Comparison of ENCODE assay signal across 5 cellular contexts in genomic region chr6:144381499-144381898, GRCh38.
DNase-seq lines count a peak whose midpoint lies in the region; ATAC-seq, FAIRE-seq and TF ChIP-seq lines count a peak whose summit lies in the region.
"Not testable (repeated sequence)": the region's sequence is repeated elsewhere in the genome, so short reads cannot be mapped to it uniquely, and the experiment has no call there.

No MANE protein-coding gene starts in this region.

- in situ Hi-C loops in K562 (cut with MboI), result not testable (repeated sequence)

- not testable (repeated sequence) for BruUV-seq in K562 (replicated peaks; lab: Mats Ljungman, UMichigan)

- peak overlapping the region; percentile 25 for H3K27ac Mint-ChIP-seq in CD4-positive, alpha-beta T cell
- H3K27ac Mint-ChIP-seq in activated T-cell treated with anti-CD3 and anti-CD28 coated beads, Interleukin-2, amount 50 U/mL, for 72 hours, result peak overlapping the region; percentile 51
- peak overlapping the region; percentile 10 to 78 (median 46) for H3K27ac Mint-ChIP-seq in immature natural killer cell
- H3K27ac Mint-ChIP-seq in natural killer cell, result peak overlapping the region; percentile 60 to 69

- H3K36me3 Mint-ChIP-seq in CD4-positive, alpha-beta T cell (ENCODE audit: low read depth), result peaks cover 65% of the 10 kb centered on the region
- peaks cover 19 to 24% of the 10 kb centered on the region in 2 donors for H3K36me3 Mint-ChIP-seq in activated T-cell treated with anti-CD3 and anti-CD28 coated beads, Interleukin-2, amount 50 U/mL, for 72 hours (ENCODE audit: insufficient read depth in 2 of 2)
- peaks cover 6 to 18% (median 11%) of the 10 kb centered on the region in 3 donors for H3K36me3 Mint-ChIP-seq in immature natural killer cell
- H3K36me3 Mint-ChIP-seq in natural killer cell, result not testable (repeated sequence)

- H3K27me3 Mint-ChIP-seq in CD4-positive, alpha-beta T cell; activated T-cell treated with anti-CD3 and anti-CD28 coated beads, Interleukin-2, amount 50 U/mL, for 72 hours (ENCODE audit: low read depth); immature natural killer cell (ENCODE audit: low read depth in 3 of 3); natural killer cell (ENCODE audit: low read depth in 2 of 2): not testable (repeated sequence)

- not testable (repeated sequence) for H3K4me1 ChIP-seq in K562 (replicated peaks in 1 of 2; ENCODE audit: control insufficient read depth in 2 of 2, insufficient read depth in 2 of 2, low read length in 2 of 2)

- TF ChIP-seq POLR2A in K562 (conservative IDR thresholded peaks at IDR 0.05), result not testable (repeated sequence)

- H3K79me2 ChIP-seq in K562 (ENCODE audit: control insufficient read depth, insufficient read depth, low read length), result not testable (repeated sequence)

- FAIRE-seq in K562 (lab: Jason Lieb, UNC), result not testable (repeated sequence)

- not testable (repeated sequence) for H3K27ac ChIP-seq in CD4-positive, alpha-beta T cell (ENCODE audit: low read depth, low read length); K562 (ENCODE audit: extremely low read depth, low read depth, low read length)

- not testable (repeated sequence) for DNase-seq in CD4-positive, alpha-beta T cell; activated T-cell treated with anti-CD3 and anti-CD28 coated beads, Interleukin-2, amount 50 U/mL, for 72 hours; K562 (ENCODE audit: extremely low read depth in 1 of 4, low spot score in 3 of 4); immature natural killer cell; natural killer cell

- not testable (repeated sequence) for ATAC-seq in CD4-positive, alpha-beta T cell (ENCODE audit: poor library complexity); activated T-cell treated with anti-CD3 and anti-CD28 coated beads, Interleukin-2, amount 50 U/mL, for 72 hours (replicated peaks in 1 of 2); K562; natural killer cell

- 3% methylated on average over 2 of the region's 2 CpGs for WGBS in K562 (ENCODE audit: insufficient coverage, low coverage, missing lambda C conversion rate)

- not testable (repeated sequence) for H3K36me3 ChIP-seq in K562 (ENCODE audit: control insufficient read depth, insufficient read depth, low read length)

- peaks cover 72% of the 10 kb centered on the region for H3K4me1 Mint-ChIP-seq in CD4-positive, alpha-beta T cell (ENCODE audit: low read depth)
- H3K4me1 Mint-ChIP-seq in activated T-cell treated with anti-CD3 and anti-CD28 coated beads, Interleukin-2, amount 50 U/mL, for 72 hours (ENCODE audit: low read depth), result peaks cover 49% of the 10 kb centered on the region
- H3K4me1 Mint-ChIP-seq in immature natural killer cell, result peaks cover 88 to 96% of the 10 kb centered on the region in 2 donors
- H3K4me1 Mint-ChIP-seq in natural killer cell, result peaks cover 68 to 82% of the 10 kb centered on the region in 2 donors

- H3K4me2 ChIP-seq in K562 (ENCODE audit: insufficient read depth, low read length), result not testable (repeated sequence)

- not testable (repeated sequence) for TF ChIP-seq EP300 in K562 (IDR thresholded peaks at IDR 0.05; ENCODE audit: low read length)

- CTCF ChIA-PET in CD4-positive, alpha-beta T cell (lab: Charles Lee); K562 (lab: Yijun Ruan, JAX; ENCODE audit: low intra/inter-chr PET ratio): not testable (repeated sequence)

- not testable (repeated sequence) for H3K4me3 Mint-ChIP-seq in CD4-positive, alpha-beta T cell; activated T-cell treated with anti-CD3 and anti-CD28 coated beads, Interleukin-2, amount 50 U/mL, for 72 hours
- H3K4me3 Mint-ChIP-seq in immature natural killer cell (peak overlapping the region in 2 of 5 donors; percentile 25 to 26), natural killer cell (peak overlapping the region; percentile 11)

- intact Hi-C loops in CD4-positive, alpha-beta T cell (cut with DNase I, micrococcal nuclease); K562 (cut with micrococcal nuclease); natural killer cell (cut with micrococcal nuclease): not testable (repeated sequence)

- not testable (repeated sequence) for H3K9me3 Mint-ChIP-seq in CD4-positive, alpha-beta T cell; immature natural killer cell; natural killer cell
- H3K9me3 Mint-ChIP-seq in activated T-cell treated with anti-CD3 and anti-CD28 coated beads, Interleukin-2, amount 50 U/mL, for 72 hours, result peaks cover 14 to 17% of the 10 kb centered on the region in 2 donors

- H2AFZ ChIP-seq in K562 (ENCODE audit: low read depth, low read length), result not testable (repeated sequence)

- not testable (repeated sequence) for H3K9ac ChIP-seq in K562 (ENCODE audit: insufficient read depth in 1 of 2, low read depth in 2 of 2, low read length in 2 of 2)

- H3K9me3 ChIP-seq in CD4-positive, alpha-beta T cell (ENCODE audit: control insufficient read depth, low read length); K562 (replicated peaks; ENCODE audit: control insufficient read depth, insufficient read depth, low read depth, low read length): not testable (repeated sequence)

- TF ChIP-seq RAD21 in K562 (CRISPR knock-in tag; conservative IDR thresholded peaks at IDR 0.05 in 1 of 2, IDR thresholded peaks at IDR 0.05 in 1 of 2), result not testable (repeated sequence)

- H3K27me3 ChIP-seq in CD4-positive, alpha-beta T cell (ENCODE audit: control insufficient read depth, insufficient read depth, low read length); K562 (ENCODE audit: control insufficient read depth in 2 of 2, insufficient read depth in 2 of 2, low read length in 2 of 2): not testable (repeated sequence)

- TF ChIP-seq CTCF in CD4-positive, alpha-beta T cell (IDR thresholded peaks at IDR 0.05); K562 (IDR thresholded peaks at IDR 0.05 in 2 of 3, conservative IDR thresholded peaks at IDR 0.05 in 1 of 3; ENCODE audit: insufficient read depth in 2 of 3, low read depth in 1 of 3, low read length in 3 of 3); natural killer cell (IDR thresholded peaks at IDR 0.05): not testable (repeated sequence)

- not testable (repeated sequence) for H3K9me1 ChIP-seq in K562 (ENCODE audit: control insufficient read depth, insufficient read depth, low read length)

- not testable (repeated sequence) for H4K20me1 ChIP-seq in K562 (replicated peaks; ENCODE audit: control insufficient read depth, insufficient read depth, low read length)

- POLR2A ChIA-PET in CD4-positive, alpha-beta T cell (lab: Charles Lee), result not testable (repeated sequence)
- POLR2A ChIA-PET in K562 (lab: Yijun Ruan, JAX), result interaction anchor here (0.9 kb wide), 1 partner anchor 10 kb away, joined by 3 read pairs; no protein-coding TSS in a partner anchor

- not testable (repeated sequence) for H3K4me3 ChIP-seq in K562

TF ChIP-seq in K562, 482 proteins besides CTCF, POLR2A, EP300 and RAD21:
- TF ChIP-seq ZNF431 (CRISPR knock-in tag; IDR thresholded peaks at IDR 0.05), result peak; percentile 93
